Comparison of ENCODE assay signal across 1 cellular context in the genomic region with DNA sequence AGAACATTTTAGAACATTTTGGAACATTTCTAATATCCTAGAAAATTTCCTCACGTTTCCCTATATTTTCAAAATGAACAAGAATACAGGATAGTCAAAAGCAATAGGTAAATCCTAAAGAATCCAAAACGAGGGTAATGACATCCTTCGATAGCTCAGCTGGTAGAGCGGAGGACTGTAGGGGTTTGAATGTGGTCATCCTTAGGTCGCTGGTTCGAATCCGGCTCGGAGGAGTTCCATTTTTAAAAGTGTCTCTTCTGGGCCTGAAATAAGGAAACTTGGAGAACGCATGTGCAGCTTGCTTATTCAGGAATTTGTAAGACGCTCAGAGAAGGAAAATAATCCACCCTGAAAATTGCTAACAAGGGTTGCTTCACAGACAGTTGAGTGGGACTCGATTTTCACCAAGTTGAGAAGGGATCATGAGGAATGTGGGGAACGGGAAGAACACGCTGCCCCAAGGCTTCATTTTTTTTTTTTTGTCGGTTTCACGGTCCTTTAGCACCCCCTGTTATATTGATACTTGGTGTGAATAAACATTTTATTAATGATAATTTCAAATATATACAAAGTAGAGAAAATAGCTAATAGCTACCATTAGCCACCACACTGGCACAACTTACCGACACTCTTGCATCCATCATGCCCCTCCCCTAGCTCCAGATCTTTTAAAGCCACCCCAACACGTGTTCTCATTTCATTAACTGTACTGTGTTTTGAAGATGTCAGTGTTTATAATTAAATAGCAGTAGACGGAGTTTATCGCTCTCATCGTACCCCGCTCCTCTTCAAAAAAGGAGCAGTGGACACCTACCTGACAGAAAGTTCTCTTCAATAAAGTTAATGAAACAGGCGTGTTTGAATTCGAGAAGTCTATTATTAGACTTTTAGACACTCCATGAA.
TF ChIP-seq lines count a peak whose summit lies in the region.

No MANE protein-coding gene starts in this region.

TF ChIP-seq in K562, 482 proteins besides CTCF, POLR2A, EP300 and RAD21 (continued from another document and continues in another):
- TF ChIP-seq, protein P1, sequence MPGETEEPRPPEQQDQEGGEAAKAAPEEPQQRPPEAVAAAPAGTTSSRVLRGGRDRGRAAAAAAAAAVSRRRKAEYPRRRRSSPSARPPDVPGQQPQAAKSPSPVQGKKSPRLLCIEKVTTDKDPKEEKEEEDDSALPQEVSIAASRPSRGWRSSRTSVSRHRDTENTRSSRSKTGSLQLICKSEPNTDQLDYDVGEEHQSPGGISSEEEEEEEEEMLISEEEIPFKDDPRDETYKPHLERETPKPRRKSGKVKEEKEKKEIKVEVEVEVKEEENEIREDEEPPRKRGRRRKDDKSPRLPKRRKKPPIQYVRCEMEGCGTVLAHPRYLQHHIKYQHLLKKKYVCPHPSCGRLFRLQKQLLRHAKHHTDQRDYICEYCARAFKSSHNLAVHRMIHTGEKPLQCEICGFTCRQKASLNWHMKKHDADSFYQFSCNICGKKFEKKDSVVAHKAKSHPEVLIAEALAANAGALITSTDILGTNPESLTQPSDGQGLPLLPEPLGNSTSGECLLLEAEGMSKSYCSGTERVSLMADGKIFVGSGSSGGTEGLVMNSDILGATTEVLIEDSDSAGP (CRISPR knock-in tag; IDR thresholded peaks at IDR 0.05) = no peak
- TF ChIP-seq ZBTB34 (CRISPR knock-in tag; IDR thresholded peaks at IDR 0.05) (no peak), ZNF146 (CRISPR knock-in tag; IDR thresholded peaks at IDR 0.05; ENCODE audit: unreplicated experiment) (no peak), PTRF (tag; IDR thresholded peaks at IDR 0.05) (no peak), TAF7 (tag; IDR thresholded peaks at IDR 0.05) (no peak), U2AF1 (optimal IDR thresholded peaks at IDR 0.05; ENCODE audit: low read depth, low read length) (no peak), ZNF639 (CRISPR knock-in tag; conservative IDR thresholded peaks at IDR 0.05 in 1 of 2, IDR thresholded peaks at IDR 0.05 in 1 of 2) (no peak), MTA2 (IDR thresholded peaks at IDR 0.05; ENCODE audit: low read depth) (no peak), EZH2 (IDR thresholded peaks at IDR 0.05; ENCODE audit: borderline replicate concordance, low read depth, low read length) (no peak), SMARCE1 (IDR thresholded peaks at IDR 0.05) (no peak), ZBTB2 (IDR thresholded peaks at IDR 0.05) (no peak; the same call in 1 of the 2 replicates), ZNF165 (CRISPR knock-in tag; IDR thresholded peaks at IDR 0.05; ENCODE audit: borderline replicate concordance) (no peak), XRCC3 (IDR thresholded peaks at IDR 0.05) (no peak), ZNF583 (CRISPR knock-in tag; IDR thresholded peaks at IDR 0.05) (no peak), GABPB1 (CRISPR knock-in tag; IDR thresholded peaks at IDR 0.05) (no peak; the same call in 1 of the 2 replicates), TARDBP (IDR thresholded peaks at IDR 0.05) (no peak), NFIX (CRISPR knock-in tag; IDR thresholded peaks at IDR 0.05; ENCODE audit: low read depth) (no peak), RBM14 (IDR thresholded peaks at IDR 0.05; ENCODE audit: borderline replicate concordance, insufficient read depth, low read depth, low read length) (no peak), SP2 (IDR thresholded peaks at IDR 0.05; ENCODE audit: extremely low read depth, low read depth, low read length, poor library complexity, severe bottlenecking) (no peak), MTA3 (IDR thresholded peaks at IDR 0.05; ENCODE audit: borderline replicate concordance) (peak; percentile 22; the same call in 1 of the 2 replicates), ZNF347 (CRISPR knock-in tag; IDR thresholded peaks at IDR 0.05; ENCODE audit: low read depth) (no peak), PATZ1 (CRISPR knock-in tag; IDR thresholded peaks at IDR 0.05; ENCODE audit: borderline replicate concordance) (no peak), MGA (IDR thresholded peaks at IDR 0.05) (peak; percentile 67)
- TF ChIP-seq, protein P2, sequence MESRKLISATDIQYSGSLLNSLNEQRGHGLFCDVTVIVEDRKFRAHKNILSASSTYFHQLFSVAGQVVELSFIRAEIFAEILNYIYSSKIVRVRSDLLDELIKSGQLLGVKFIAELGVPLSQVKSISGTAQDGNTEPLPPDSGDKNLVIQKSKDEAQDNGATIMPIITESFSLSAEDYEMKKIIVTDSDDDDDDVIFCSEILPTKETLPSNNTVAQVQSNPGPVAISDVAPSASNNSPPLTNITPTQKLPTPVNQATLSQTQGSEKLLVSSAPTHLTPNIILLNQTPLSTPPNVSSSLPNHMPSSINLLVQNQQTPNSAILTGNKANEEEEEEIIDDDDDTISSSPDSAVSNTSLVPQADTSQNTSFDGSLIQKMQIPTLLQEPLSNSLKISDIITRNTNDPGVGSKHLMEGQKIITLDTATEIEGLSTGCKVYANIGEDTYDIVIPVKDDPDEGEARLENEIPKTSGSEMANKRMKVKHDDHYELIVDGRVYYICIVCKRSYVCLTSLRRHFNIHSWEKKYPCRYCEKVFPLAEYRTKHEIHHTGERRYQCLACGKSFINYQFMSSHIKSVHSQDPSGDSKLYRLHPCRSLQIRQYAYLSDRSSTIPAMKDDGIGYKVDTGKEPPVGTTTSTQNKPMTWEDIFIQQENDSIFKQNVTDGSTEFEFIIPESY (CRISPR knock-in tag; IDR thresholded peaks at IDR 0.05) = no peak; the same call in 1 of the 2 replicates
- TF ChIP-seq, protein P3, sequence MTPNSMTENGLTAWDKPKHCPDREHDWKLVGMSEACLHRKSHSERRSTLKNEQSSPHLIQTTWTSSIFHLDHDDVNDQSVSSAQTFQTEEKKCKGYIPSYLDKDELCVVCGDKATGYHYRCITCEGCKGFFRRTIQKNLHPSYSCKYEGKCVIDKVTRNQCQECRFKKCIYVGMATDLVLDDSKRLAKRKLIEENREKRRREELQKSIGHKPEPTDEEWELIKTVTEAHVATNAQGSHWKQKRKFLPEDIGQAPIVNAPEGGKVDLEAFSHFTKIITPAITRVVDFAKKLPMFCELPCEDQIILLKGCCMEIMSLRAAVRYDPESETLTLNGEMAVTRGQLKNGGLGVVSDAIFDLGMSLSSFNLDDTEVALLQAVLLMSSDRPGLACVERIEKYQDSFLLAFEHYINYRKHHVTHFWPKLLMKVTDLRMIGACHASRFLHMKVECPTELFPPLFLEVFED (CRISPR knock-in tag; conservative IDR thresholded peaks at IDR 0.05) = 0 out of 2 replicates have a peak, but pooled peaks have one; percentile 35
